Comparison of ENCODE assay signal across 26 cellular contexts in the genomic region with DNA sequence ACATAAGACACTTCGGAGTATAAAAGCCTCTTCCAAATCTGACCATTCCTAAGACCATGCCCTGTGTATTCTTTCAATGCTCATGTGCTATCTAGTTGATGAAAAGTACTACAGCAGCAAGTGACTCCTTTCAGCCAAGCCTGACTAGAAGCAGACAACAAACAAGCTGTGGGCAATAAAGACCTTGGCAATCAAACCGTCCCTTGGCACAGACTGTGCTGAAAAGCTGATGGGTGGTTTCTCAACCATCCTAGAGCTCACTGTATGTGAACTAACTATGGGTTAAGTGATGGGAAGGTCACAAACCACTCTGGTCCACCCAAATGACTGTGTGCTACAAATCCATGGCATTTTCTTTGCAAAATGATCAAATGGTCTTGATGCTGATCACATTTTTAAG.
"Had no signal": no experiment of that assay in that cellular context is flagged by ENCODE, and none has a peak within 500 bp of the region (broad histone marks: within the 10 kb centered on the region; RNA-seq: fewer than 3 reads in every experiment).

No MANE protein-coding gene starts in this region.

- DNase-seq: activated CD4-positive, alpha-beta T cell treated with anti-CD3 and anti-CD28 coated beads for 48 hours; activated CD4-positive, alpha-beta T cell treated with anti-CD3 and anti-CD28 coated beads, Interleukin-2, amount 50 U/mL, for 48 hours; activated CD8-positive, alpha-beta memory T cell treated with anti-CD3 and anti-CD28 coated beads, Interleukin-2, amount 50 U/mL, for 48 hours; activated naive CD4-positive, alpha-beta T cell; activated T-cell treated with anti-CD3 and anti-CD28 coated beads, Interleukin-2, amount 50 U/mL, for 4 hours; dermis blood vessel endothelial cell; effector CD8-positive, alpha-beta T cell; heart left ventricle; hypothalamus; immature natural killer cell; mesendoderm; posterior cingulate gyrus; right lobe of liver; stimulated activated CD4-positive, alpha-beta T cell treated with anti-CD3 and anti-CD28 coated beads, Interleukin-2, amount 100 ng/mL, for 48 hours; stimulated activated naive CD8-positive, alpha-beta T cell treated with anti-CD3 and anti-CD28 coated beads, Interleukin-15, Interleukin-2, amounts not matched to agents 100 U/mL and 50 U/mL, for 24 hours; T-helper 9 cell; testis; transverse colon had no signal

- H3K27ac Mint-ChIP-seq: nephron had no signal

- H3K4me3 Mint-ChIP-seq: activated T-cell treated with anti-CD3 and anti-CD28 coated beads, Interleukin-2, amount 50 U/mL, for 4 hours; immature natural killer cell; nephron had no signal

- H3K4me1 Mint-ChIP-seq: nephron had no signal

- ATAC-seq: activated naive CD4-positive, alpha-beta T cell treated with anti-CD3 and anti-CD28 coated beads, Interleukin-2, amount 50 U/mL, for 72 hours; activated T-cell treated with anti-CD3 and anti-CD28 coated beads, Interleukin-2, amount 50 U/mL, for 4 hours; right lobe of liver; stimulated activated naive CD8-positive, alpha-beta T cell treated with anti-CD3 and anti-CD28 coated beads, Interleukin-15, Interleukin-2, amounts not matched to agents 100 U/mL and 50 U/mL, for 24 hours had no signal

- H3K4me3 ChIP-seq: heart left ventricle, lung, right lobe of liver, testis, transverse colon had no signal

- H3K9me3 Mint-ChIP-seq: activated T-cell treated with anti-CD3 and anti-CD28 coated beads, Interleukin-2, amount 50 U/mL, for 4 hours had no signal

- H3K27me3 ChIP-seq: heart left ventricle, right lobe of liver, testis, transverse colon had no signal

- H3K9me3 ChIP-seq: heart left ventricle, right lobe of liver, testis, transverse colon had no signal

- H3K4me1 ChIP-seq: right lobe of liver, testis, transverse colon had no signal

- FAIRE-seq: colon, endometrium, TTC549, urothelium cell line had no signal

- H3K27ac ChIP-seq: heart left ventricle, right lobe of liver, testis, transverse colon, VCaP had no signal
